Comparison of ENCODE assay signal across 1 cellular context in genomic region chr6:153092082-153093013, GRCh38.
TF ChIP-seq lines count a peak whose summit lies in the region.

No MANE protein-coding gene starts in this region.

TF ChIP-seq in HCT116, 20 proteins besides CTCF, POLR2A, EP300 and RAD21 (continued from another document):
- TF ChIP-seq ZBTB33 (IDR thresholded peaks at IDR 0.05; ENCODE audit: extremely low read depth, insufficient replicate concordance, low read length) (no peak), EZH2 (IDR thresholded peaks at IDR 0.05) (no peak), REST (IDR thresholded peaks at IDR 0.05; ENCODE audit: low read depth) (no peak)
